36 cellular contexts compared by ENCODE assay signal in the genomic region with DNA sequence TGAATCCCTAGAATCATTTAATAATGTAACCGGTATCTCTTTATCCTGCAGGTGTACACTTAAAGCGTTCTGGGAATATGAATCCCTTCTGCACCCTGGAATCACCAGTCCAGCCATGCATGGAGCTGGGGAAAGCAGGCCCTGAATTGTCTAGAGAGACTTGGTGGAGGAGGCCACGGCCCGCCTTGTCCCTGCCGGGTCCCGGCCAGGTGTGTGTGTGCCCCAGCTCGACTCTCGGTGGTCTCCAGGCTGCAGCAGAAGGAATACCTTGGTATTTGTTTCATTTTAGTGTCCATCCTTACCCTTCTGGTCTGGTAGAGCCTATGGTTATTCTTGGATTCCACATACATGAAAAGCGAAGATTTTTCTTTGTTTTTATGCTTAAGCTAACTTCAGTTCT.
"Had no signal": no experiment of that assay in that cellular context is flagged by ENCODE, and none has a peak within 500 bp of the region (broad histone marks: within the 10 kb centered on the region; RNA-seq: fewer than 3 reads in every experiment).

No MANE protein-coding gene starts in this region.

- DNase-seq: activated CD4-positive, alpha-beta memory T cell treated with anti-CD3 and anti-CD28 coated beads for 36 hours; activated CD4-positive, alpha-beta T cell treated with anti-CD3 and anti-CD28 coated beads for 1 hour; activated CD4-positive, alpha-beta T cell treated with anti-CD3 and anti-CD28 coated beads for 36 hours; activated CD4-positive, alpha-beta T cell treated with anti-CD3 and anti-CD28 coated beads, Interleukin-2, amount 10 ng/mL, durations not matched to agents 24 days and 14 days; activated CD4-positive, alpha-beta T cell treated with anti-CD3 and anti-CD28 coated beads, Interleukin-2, amount 50 U/mL, for 1 hour; activated CD4-positive, alpha-beta T cell treated with anti-CD3 and anti-CD28 coated beads, Interleukin-2, amount 50 U/mL, for 4 hours; activated CD4-positive, CD25-positive, alpha-beta regulatory T cell; activated CD8-positive, alpha-beta memory T cell treated with anti-CD3 and anti-CD28 coated beads, Interleukin-2, amount 50 U/mL, for 4 hours; activated CD8-positive, alpha-beta T cell treated with anti-CD3 and anti-CD28 coated beads for 36 hours; activated effector memory CD4-positive, alpha-beta T cell treated with anti-CD3 and anti-CD28 coated beads, Interleukin-2, amount 50 U/mL, for 16 hours; activated gamma-delta T cell treated with Interleukin-2 at 50 U/mL for 16 hours; activated naive CD4-positive, alpha-beta T cell; activated naive CD4-positive, alpha-beta T cell treated with anti-CD3 and anti-CD28 coated beads for 36 hours; activated naive CD4-positive, alpha-beta T cell treated with anti-CD3 and anti-CD28 coated beads, Interleukin-2, amount 50 U/mL, for 16 hours; activated naive CD8-positive, alpha-beta T cell treated with anti-CD3 and anti-CD28 coated beads for 36 hours; activated T-cell treated with anti-CD3 and anti-CD28 coated beads for 4 hours; activated T-cell treated with anti-CD3 and anti-CD28 coated beads, Interleukin-2, amount 50 U/mL, for 1 hour; activated T-cell treated with anti-CD3 and anti-CD28 coated beads, Interleukin-2, amount 50 U/mL, for 4 hours; activated T-cell treated with anti-CD3 and anti-CD28 coated beads, Interleukin-2, amount 50 U/mL, for 72 hours; adrenal gland; amniotic stem cell; aorta; body of pancreas; brain microvascular endothelial cell; central memory CD4-positive, alpha-beta T cell; T-helper 1 cell; T-helper 2 cell; T-helper 9 cell; WERI-Rb-1 had no signal

- ATAC-seq: activated CD4-positive, alpha-beta T cell treated with anti-CD3 and anti-CD28 coated beads for 36 hours; activated CD4-positive, CD25-positive, alpha-beta regulatory T cell treated with anti-CD3 and anti-CD28 coated beads, Interleukin-2, amount 50 U/mL, for 24 hours; activated CD8-positive, alpha-beta T cell treated with anti-CD3 and anti-CD28 coated beads for 36 hours; activated naive CD4-positive, alpha-beta T cell treated with anti-CD3 and anti-CD28 coated beads, Interleukin-2, amount 50 U/mL, for 72 hours; activated T-cell treated with anti-CD3 and anti-CD28 coated beads, Interleukin-2, amount 50 U/mL, for 4 hours; activated T-cell treated with anti-CD3 and anti-CD28 coated beads, Interleukin-2, amount 50 U/mL, for 72 hours; activated T-helper 17 cell treated with anti-CD3 and anti-CD28 coated beads, Interleukin-2, amount 50 U/mL, for 72 hours; body of pancreas; WTC11 had no signal

- H3K27ac ChIP-seq: adrenal gland, body of pancreas, brain microvascular endothelial cell, breast epithelium, WERI-Rb-1 had no signal

- H3K36me3 ChIP-seq: breast epithelium, WERI-Rb-1 had no signal

- H3K4me1 ChIP-seq: adrenal gland, body of pancreas, breast epithelium had no signal

- FAIRE-seq: astrocyte, TTC549 had no signal

- H3K27me3 ChIP-seq: adrenal gland, body of pancreas, brain microvascular endothelial cell, breast epithelium had no signal

- H3K9me3 ChIP-seq: adrenal gland, body of pancreas had no signal

- H3K4me3 ChIP-seq: adrenal gland, body of pancreas, breast epithelium had no signal
